1 cellular context compared by ENCODE assay signal in genomic region chr22:19383292-19383691, GRCh38.
TF ChIP-seq lines count a peak whose summit lies in the region.

No MANE protein-coding gene starts in this region.

TF ChIP-seq in K562, 482 proteins besides CTCF, POLR2A, EP300 and RAD21:
- no peak for TF ChIP-seq ZNF699 (CRISPR knock-in tag; IDR thresholded peaks at IDR 0.05; ENCODE audit: insufficient replicate concordance)
- TF ChIP-seq ESRRB (CRISPR knock-in tag; IDR thresholded peaks at IDR 0.05; ENCODE audit: borderline replicate concordance): no peak
- no peak for TF ChIP-seq ZNF449 (CRISPR knock-in tag; IDR thresholded peaks at IDR 0.05)
- TF ChIP-seq SAP30 (IDR thresholded peaks at IDR 0.05; ENCODE audit: borderline replicate concordance, insufficient read depth, low read depth, low read length, poor library complexity, severe bottlenecking): peak; percentile 35
- TF ChIP-seq ZC3H4 (CRISPR knock-in tag; IDR thresholded peaks at IDR 0.05; ENCODE audit: borderline replicate concordance): peak; percentile 96
- TF ChIP-seq ZNF184 (CRISPR knock-in tag; IDR thresholded peaks at IDR 0.05): no peak
- no peak for TF ChIP-seq RBFOX2 (IDR thresholded peaks at IDR 0.05; ENCODE audit: low read depth, low read length)
- TF ChIP-seq USF1 (CRISPR knock-in tag; IDR thresholded peaks at IDR 0.05): 0 out of 2 replicates have a peak, but pooled peaks have one; percentile 11
- no peak for TF ChIP-seq SRF (CRISPR knock-in tag; IDR thresholded peaks at IDR 0.05)
- no peak for TF ChIP-seq CCNT2 (IDR thresholded peaks at IDR 0.05; ENCODE audit: borderline replicate concordance, extremely low read depth, insufficient read length, low read depth, low read length)
- 0 out of 2 replicates have a peak, but pooled peaks have one; percentile 19 for TF ChIP-seq PHF8 (IDR thresholded peaks at IDR 0.05; ENCODE audit: borderline replicate concordance, low read length)
- no peak for TF ChIP-seq RNF2 (IDR thresholded peaks at IDR 0.05)
- TF ChIP-seq ZNF507 (tag; conservative IDR thresholded peaks at IDR 0.05): no peak
- peak; percentile 63 for TF ChIP-seq STAG1 (CRISPR knock-in tag; IDR thresholded peaks at IDR 0.05; ENCODE audit: borderline replicate concordance)
- peak; percentile 60; the same call in 1 of the 2 replicates for TF ChIP-seq THAP12 (CRISPR knock-in tag; IDR thresholded peaks at IDR 0.05)
- 0 out of 4 replicates have a peak, but pooled peaks of 1 of the 2 experiments have one; percentile 30 for TF ChIP-seq FOXA3 (CRISPR knock-in tag; conservative IDR thresholded peaks at IDR 0.05 in 1 of 2, IDR thresholded peaks at IDR 0.05 in 1 of 2)
- 0 out of 2 replicates have a peak, but pooled peaks have one; percentile 20 for TF ChIP-seq ZNF143 (CRISPR knock-in tag; IDR thresholded peaks at IDR 0.05)
- no peak for TF ChIP-seq CTCFL (IDR thresholded peaks at IDR 0.05; ENCODE audit: borderline replicate concordance, insufficient read depth, low read depth, low read length, poor library complexity, severe bottlenecking)
- peak; percentile 82; the same call in 1 of the 2 replicates for TF ChIP-seq IRF2 (CRISPR knock-in tag; IDR thresholded peaks at IDR 0.05)
- TF ChIP-seq MTA2 (IDR thresholded peaks at IDR 0.05; ENCODE audit: low read depth): no peak
- peak; percentile 31; the same call in 1 of the 2 replicates for TF ChIP-seq PHTF2 (CRISPR knock-in tag; IDR thresholded peaks at IDR 0.05)
- TF ChIP-seq ZNF12 (CRISPR knock-in tag; IDR thresholded peaks at IDR 0.05): peak; percentile 57; the same call in 1 of the 2 replicates
- peak; percentile 70 for TF ChIP-seq CHD7 (IDR thresholded peaks at IDR 0.05; ENCODE audit: low read depth, low read length)
- peak; percentile 66; the same call in 1 of the 2 replicates for TF ChIP-seq ZNF282 (CRISPR knock-in tag; IDR thresholded peaks at IDR 0.05)
- peak; percentile 58 for TF ChIP-seq SETDB1 (IDR thresholded peaks at IDR 0.05; ENCODE audit: low read length)
- no peak for TF ChIP-seq MYC (IDR thresholded peaks at IDR 0.05; ENCODE audit: low read depth, low read length)
- TF ChIP-seq MYC (CRISPR knock-in tag; IDR thresholded peaks at IDR 0.05; ENCODE audit: borderline replicate concordance, low read depth): 0 out of 2 replicates have a peak, but pooled peaks have one; percentile 32
- TF ChIP-seq GATA2 (CRISPR knock-in tag; IDR thresholded peaks at IDR 0.05): peak; percentile 58
- no peak for TF ChIP-seq CEBPB (tag; IDR thresholded peaks at IDR 0.05)
- TF ChIP-seq THRA (IDR thresholded peaks at IDR 0.05): no peak
- no peak for TF ChIP-seq HEY1 (CRISPR knock-in tag; IDR thresholded peaks at IDR 0.05; ENCODE audit: borderline replicate concordance)
- TF ChIP-seq ZNF707 (CRISPR knock-in tag; conservative IDR thresholded peaks at IDR 0.05): 0 out of 2 replicates have a peak, but pooled peaks have one; percentile 3
